8 cellular contexts compared by ENCODE assay signal in genomic region chr6:22470454-22471368, GRCh38.
DNase-seq lines count a peak whose midpoint lies in the region; ATAC-seq and TF ChIP-seq lines count a peak whose summit lies in the region.

No MANE protein-coding gene starts in this region.

- H3K36me3 Mint-ChIP-seq in endodermal cell (ENCODE audit: low read depth), result no peaks in the 10 kb centered on the region

- H2BK5ac ChIP-seq in neuronal stem cell (ENCODE audit: low read length) (no peak overlapping the region), mesendoderm (ENCODE audit: low read length) (no peak overlapping the region)

- peak; percentile 67 for TF ChIP-seq CTCF in endodermal cell (conservative IDR thresholded peaks at IDR 0.05)
- no peak for TF ChIP-seq CTCF in WERI-Rb-1 (IDR thresholded peaks at IDR 0.05; ENCODE audit: low read depth, low read length)

- H3K4me3 ChIP-seq in endodermal cell (ENCODE audit: low read length) (no peak overlapping the region), neuronal stem cell (ENCODE audit: low read length in 2 of 2) (no peak overlapping the region), mesendoderm (ENCODE audit: low read length) (no peak overlapping the region), WERI-Rb-1 (ENCODE audit: low read depth, low read length) (no peak overlapping the region)

- H3K9me3 ChIP-seq in endodermal cell (ENCODE audit: control insufficient read depth, low read length) (no peaks in the 10 kb centered on the region), neuronal stem cell (replicated peaks in 1 of 2; ENCODE audit: control insufficient read depth in 2 of 2, insufficient read depth in 1 of 2, low read depth in 1 of 2, low read length in 2 of 2) (no peaks in the 10 kb centered on the region), WERI-Rb-1 (ENCODE audit: severe bottlenecking) (no peaks in the 10 kb centered on the region)

- 80 to 86% methylated on average over 1 to 6 of the region's 8 CpGs for WGBS in endodermal cell (ENCODE audit: insufficient coverage in 1 of 2, insufficient read length in 1 of 2), 2 experiments
- no CpG with 5 or more reads among the region's 8 CpGs for WGBS in neuronal stem cell (ENCODE audit: extremely low coverage in 2 of 2, insufficient read length in 2 of 2, insufficient replicate concordance in 1 of 2), 2 donors
- WGBS in mesendoderm (ENCODE audit: extremely low coverage, insufficient coverage, low lambda C conversion rate), result no CpG with 5 or more reads among the region's 8 CpGs

- H3K36me3 ChIP-seq in endodermal cell (ENCODE audit: control insufficient read depth, insufficient read depth, low read length) (no peaks in the 10 kb centered on the region), neuronal stem cell (replicated peaks in 1 of 2; ENCODE audit: control insufficient read depth in 2 of 2, insufficient read depth in 2 of 2, low read length in 2 of 2) (no peaks in the 10 kb centered on the region), mesendoderm (ENCODE audit: control insufficient read depth, insufficient read depth, low read length) (no peaks in the 10 kb centered on the region), WERI-Rb-1 (no peaks in the 10 kb centered on the region)

- peaks cover 24% of the 10 kb centered on the region for H3K4me1 Mint-ChIP-seq in endodermal cell

- no peaks in the 10 kb centered on the region for H3K79me2 ChIP-seq in mesendoderm (ENCODE audit: control insufficient read depth, insufficient read depth, low read length)

- no peaks in the 10 kb centered on the region for H3K27me3 Mint-ChIP-seq in endodermal cell (ENCODE audit: insufficient read depth)

- ATAC-seq in GM18861 (IDR thresholded peaks at IDR 0.05; ENCODE audit: unreplicated experiment) (no peak), GM18519 (IDR thresholded peaks at IDR 0.05; ENCODE audit: low FRiP score, unreplicated experiment) (no peak)

- H3K18ac ChIP-seq in neuronal stem cell (ENCODE audit: low read length) (peak overlapping the region; percentile 76), mesendoderm (ENCODE audit: low read length) (no peak overlapping the region)

- no peak overlapping the region for H3K23ac ChIP-seq in neuronal stem cell (ENCODE audit: low read depth, low read length, poor library complexity)
- no peak overlapping the region for H3K23ac ChIP-seq in mesendoderm (ENCODE audit: low read length)

- H2AK5ac ChIP-seq in neuronal stem cell (ENCODE audit: low read depth, low read length) (no peak overlapping the region), mesendoderm (ENCODE audit: low read length) (no peak overlapping the region)

- no peak overlapping the region for H3K27ac Mint-ChIP-seq in endodermal cell

- H3K4me2 ChIP-seq in neuronal stem cell (ENCODE audit: insufficient read depth, low read length, poor library complexity, severe bottlenecking) (no peak overlapping the region), mesendoderm (ENCODE audit: low read length) (no peak overlapping the region)

- DNase-seq in DMS53 (lab: John Stamatoyannopoulos, UW) (peak; percentile 83), NCI-H345 (lab: John Stamatoyannopoulos, UW) (peak; percentile 75), endodermal cell (peak; percentile 43), neuronal stem cell (ENCODE audit: low spot score) (no peak), mesendoderm (no peak), WERI-Rb-1 (no peak)

- H2BK15ac ChIP-seq in neuronal stem cell (ENCODE audit: low read length) (no peak overlapping the region), mesendoderm (replicated peaks; ENCODE audit: low read depth) (no peak overlapping the region)

- H3K9ac ChIP-seq in endodermal cell (ENCODE audit: extremely low read depth, low read length, poor library complexity, severe bottlenecking), result no peak overlapping the region
- no peak overlapping the region for H3K9ac ChIP-seq in neuronal stem cell (ENCODE audit: low read depth, low read length, poor library complexity)
- no peak overlapping the region for H3K9ac ChIP-seq in mesendoderm (ENCODE audit: low read length)

- no peak overlapping the region for H2BK12ac ChIP-seq in neuronal stem cell (ENCODE audit: low read length)

- H3K27me3 ChIP-seq in endodermal cell (ENCODE audit: control insufficient read depth, insufficient read depth, low read length, poor library complexity, severe bottlenecking), result no peaks in the 10 kb centered on the region
- H3K27me3 ChIP-seq in neuronal stem cell (ENCODE audit: control insufficient read depth in 3 of 3, insufficient read depth in 3 of 3, low read depth in 1 of 3, low read length in 3 of 3), result no peaks in the 10 kb centered on the region
- no peaks in the 10 kb centered on the region for H3K27me3 ChIP-seq in mesendoderm (ENCODE audit: insufficient read depth, low read length, poor library complexity)
- H3K27me3 ChIP-seq in WERI-Rb-1 (ENCODE audit: insufficient read depth, low read depth, severe bottlenecking), result no peaks in the 10 kb centered on the region

- no peak overlapping the region for H3K14ac ChIP-seq in neuronal stem cell (ENCODE audit: low read length)

- no peak overlapping the region for H4K8ac ChIP-seq in neuronal stem cell (ENCODE audit: low read depth, low read length)
- no peak overlapping the region for H4K8ac ChIP-seq in mesendoderm (ENCODE audit: low read depth, low read length)

- H3K27ac ChIP-seq in endodermal cell (ENCODE audit: low read depth, low read length), result no peak overlapping the region
- no peak overlapping the region for H3K27ac ChIP-seq in neuronal stem cell (replicated peaks; ENCODE audit: low read length)
- no peak overlapping the region for H3K27ac ChIP-seq in mesendoderm (ENCODE audit: low read depth, low read length)
- no peak overlapping the region for H3K27ac ChIP-seq in WERI-Rb-1

- no peak overlapping the region for H3K4ac ChIP-seq in neuronal stem cell (ENCODE audit: low read length)
- H3K4ac ChIP-seq in mesendoderm (ENCODE audit: low read depth, low read length), result no peak overlapping the region

- no peaks in the 10 kb centered on the region for H3K79me1 ChIP-seq in neuronal stem cell (ENCODE audit: low read depth, low read length)
- H3K79me1 ChIP-seq in mesendoderm (ENCODE audit: low read length), result no peaks in the 10 kb centered on the region

- H3K4me3 Mint-ChIP-seq in endodermal cell, result no peak overlapping the region

- no peak overlapping the region for H3K56ac ChIP-seq in mesendoderm (ENCODE audit: low read length)

- no peak overlapping the region for H2BK120ac ChIP-seq in neuronal stem cell (ENCODE audit: low read depth, low read length)
- no peak overlapping the region for H2BK120ac ChIP-seq in mesendoderm (ENCODE audit: low read depth, low read length)

- peak overlapping the region; percentile 45 for H2AFZ ChIP-seq in neuronal stem cell (ENCODE audit: low read length)

- peak overlapping the region; percentile 65 for H4K91ac ChIP-seq in neuronal stem cell (ENCODE audit: low read depth, low read length, poor library complexity)

- no peak overlapping the region for H4K5ac ChIP-seq in mesendoderm (ENCODE audit: low read length)

- peaks cover 4% of the 10 kb centered on the region for H3K4me1 ChIP-seq in endodermal cell (ENCODE audit: control insufficient read depth, insufficient read depth, low read length)
- H3K4me1 ChIP-seq in neuronal stem cell (ENCODE audit: control insufficient read depth in 2 of 2, insufficient read depth in 1 of 2, low read depth in 1 of 2, low read length in 2 of 2), result peaks cover 5 to 9% of the 10 kb centered on the region in 2 donors
- H3K4me1 ChIP-seq in mesendoderm (ENCODE audit: control insufficient read depth, low read depth, low read length), result no peaks in the 10 kb centered on the region

- no peaks in the 10 kb centered on the region for H3K9me3 Mint-ChIP-seq in endodermal cell

Comparison
In these comparisons a context has a peak if more than half of its experiments do, and no peak if none do; other contexts are left out.
1. DNase-seq: peak in DMS53 (single experiment), NCI-H345 (single experiment) and endodermal cell (single experiment); none in neuronal stem cell (single experiment), mesendoderm (single experiment) and WERI-Rb-1 (single experiment).